9 cellular contexts compared by ENCODE assay signal in the genomic region with DNA sequence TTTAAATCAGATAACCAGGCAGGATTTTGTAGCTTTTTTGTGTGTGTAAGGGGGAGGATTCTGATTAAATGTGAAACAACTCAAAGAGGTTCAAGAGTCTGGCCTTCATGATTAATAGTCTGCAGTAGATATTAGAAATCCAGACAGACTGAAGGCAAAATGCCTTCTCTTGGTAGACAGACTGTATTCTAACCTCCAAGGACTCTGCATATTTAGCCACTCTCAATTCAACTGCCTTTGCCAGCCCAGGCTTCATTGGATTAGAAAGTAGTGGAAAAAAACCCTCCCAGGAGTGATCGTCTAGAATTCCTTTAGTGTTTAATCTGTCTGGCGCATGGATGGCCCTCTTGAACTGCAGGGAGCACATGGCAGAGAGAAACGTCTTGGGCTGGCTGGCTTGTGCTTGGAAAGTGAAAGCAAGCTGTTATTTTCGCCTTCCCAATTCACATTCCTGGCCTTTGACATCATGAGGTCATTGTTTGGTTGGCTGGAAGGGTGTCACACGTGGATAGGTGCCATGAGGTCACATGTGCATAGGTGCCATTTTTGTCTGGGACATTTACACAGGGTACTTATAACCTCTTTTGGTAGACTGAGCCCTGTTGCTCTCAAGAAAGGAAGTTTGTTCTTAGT. TPM values are rescaled to one million over a fixed set of nuclear protein-coding genes. Genes with fewer than 3 reads are reported as not detected.
DNase-seq lines count a peak whose midpoint lies in the region; ATAC-seq and TF ChIP-seq lines count a peak whose summit lies in the region.
"Had no signal": no experiment of that assay in that cellular context is flagged by ENCODE, and none has a peak within 500 bp of the region (broad histone marks: within the 10 kb centered on the region; RNA-seq: fewer than 3 reads in every experiment).

No MANE protein-coding gene starts in this region.

- H2BK5ac ChIP-seq in IMR-90 (ENCODE audit: low read depth, low read length, poor library complexity, severe bottlenecking), result peak overlapping the region; percentile 3

- TF ChIP-seq RAD21 in IMR-90 (IDR thresholded peaks at IDR 0.05; ENCODE audit: low read length), result no peak

- 0 out of 2 replicates have a peak overlapping the region, but pooled peaks have one; percentile 21 for H3K56ac ChIP-seq in IMR-90 (ENCODE audit: extremely low read depth, insufficient read depth, low read length)

- peak overlapping the region; percentile 88 for H2BK120ac ChIP-seq in IMR-90 (ENCODE audit: low read depth, low read length)

- intact Hi-C loops in IMR-90 (cut with micrococcal nuclease), result loop anchor here (1.0 kb wide), 1 partner anchor 8 kb away; no protein-coding TSS in a partner anchor
- intact Hi-C loops in breast epithelium (cut with DNase I; ENCODE audit: low total_unique reads), result no loop called here

- H3K9me3 Mint-ChIP-seq in endothelial cell (ENCODE audit: unreplicated experiment), result no peaks in the 10 kb centered on the region

- H3K36me3 ChIP-seq in IMR-90 (ENCODE audit: control insufficient read depth, insufficient read depth, low read length), result no peaks in the 10 kb centered on the region
- no peaks in the 10 kb centered on the region for H3K36me3 ChIP-seq in breast epithelium
- H3K36me3 ChIP-seq in suprapubic skin, result no peaks in the 10 kb centered on the region

- no peak for TF ChIP-seq EP300 in suprapubic skin (IDR thresholded peaks at IDR 0.05)

- H3K18ac ChIP-seq in IMR-90 (ENCODE audit: low read depth, low read length), result no peak overlapping the region; the same call in 1 of the 2 replicates

- ATAC-seq in IMR-90 (ENCODE audit: low read depth) (peak; percentile 94), left lobe of liver (peak; percentile 92), GM21423 (IDR thresholded peaks at IDR 0.05; ENCODE audit: unreplicated experiment) (no peak)

- H2BK20ac ChIP-seq in IMR-90 (ENCODE audit: low read depth, low read length), result peak overlapping the region; percentile 55; the same call in 1 of the 2 replicates

- H3K36me3 Mint-ChIP-seq in endothelial cell (ENCODE audit: low read depth, unreplicated experiment), result no peaks in the 10 kb centered on the region

- H2AK9ac ChIP-seq in IMR-90 (replicated peaks; ENCODE audit: low read depth, low read length, poor library complexity), result no peak overlapping the region

- peak overlapping the region; percentile 19 for H3K4me2 ChIP-seq in IMR-90 (ENCODE audit: low read depth, low read length)

- H3K27ac ChIP-seq in IMR-90 (ENCODE audit: insufficient read depth, low read length) (peak overlapping the region; percentile 0; the same call in 1 of the 2 replicates), breast epithelium (peak overlapping the region; percentile 38 to 54), suprapubic skin (peak overlapping the region; percentile 32)

- POLR2A ChIA-PET in IMR-90 (lab: Charles Lee; ENCODE audit: unreplicated experiment), result no interaction called here

- TF ChIP-seq CTCF in IMR-90 (conservative IDR thresholded peaks at IDR 0.05; ENCODE audit: low read depth, low read length) (no peak), breast epithelium (IDR thresholded peaks at IDR 0.05) (no peak), suprapubic skin (IDR thresholded peaks at IDR 0.05) (no peak), endothelial cell (IDR thresholded peaks at IDR 0.05; ENCODE audit: unreplicated experiment) (no peak)

- H3K4ac ChIP-seq in IMR-90 (ENCODE audit: low read depth, low read length), result peak overlapping the region; percentile 24; the same call in 1 of the 2 replicates

- no peaks in the 10 kb centered on the region for H4K20me1 ChIP-seq in IMR-90 (ENCODE audit: insufficient read depth, low read length)

- H3K4me1 ChIP-seq in IMR-90 (ENCODE audit: control insufficient read depth, insufficient read depth, low read length) (peaks cover 5% of the 10 kb centered on the region; the same call in 1 of the 2 replicates), breast epithelium (no peaks in the 10 kb centered on the region), suprapubic skin (peaks cover 24% of the 10 kb centered on the region)

- H3K23ac ChIP-seq in IMR-90 (ENCODE audit: low read depth, low read length), result peak overlapping the region; percentile 28; the same call in 1 of the 2 replicates

- CTCF ChIA-PET in IMR-90 (lab: Yijun Ruan, JAX), result interaction anchor here (0.6 to 1.0 kb wide), 2 partner anchors 59 to 173 kb away, joined by 3 read pairs; no protein-coding TSS in a partner anchor

- no peak overlapping the region for H3K4me3 Mint-ChIP-seq in endothelial cell (ENCODE audit: unreplicated experiment)

- H3K79me1 ChIP-seq in IMR-90 (ENCODE audit: low read depth in 1 of 2, low read length in 2 of 2), result no peaks in the 10 kb centered on the region

- peak overlapping the region; percentile 8 for H3K14ac ChIP-seq in IMR-90 (replicated peaks; ENCODE audit: low read depth, low read length)

- H3K27ac Mint-ChIP-seq in endothelial cell (ENCODE audit: unreplicated experiment), result no peak overlapping the region

- peak overlapping the region; percentile 10 to 49; a peak in 3 of 4 replicates for H4K8ac ChIP-seq in IMR-90 (ENCODE audit: low read depth in 2 of 2, low read length in 2 of 2)

- H3K27me3 ChIP-seq in IMR-90 (ENCODE audit: control insufficient read depth, insufficient read depth, low read length) (no peaks in the 10 kb centered on the region), breast epithelium (no peaks in the 10 kb centered on the region), suprapubic skin (no peaks in the 10 kb centered on the region)

- H3K9me1 ChIP-seq in IMR-90 (ENCODE audit: insufficient read depth, low read length), result peaks cover 2% of the 10 kb centered on the region; the same call in 1 of the 2 replicates

- BruUV-seq in IMR-90 (replicated peaks; lab: Mats Ljungman, UMichigan), result no TSS peak

- no peak overlapping the region for H2AK5ac ChIP-seq in IMR-90 (ENCODE audit: low read depth, low read length)

- no peak overlapping the region; the same call in 1 of the 2 replicates for H3K9ac ChIP-seq in IMR-90 (ENCODE audit: low read depth, low read length)

- H3K4me3 ChIP-seq in IMR-90 (ENCODE audit: insufficient read depth, low read depth, low read length), result no peak overlapping the region
- H3K4me3 ChIP-seq in breast epithelium, result peak overlapping the region in 1 of 3 donors; percentile 0
- H3K4me3 ChIP-seq in suprapubic skin, result no peak overlapping the region

- H3K4me1 Mint-ChIP-seq in endothelial cell (ENCODE audit: unreplicated experiment), result no peaks in the 10 kb centered on the region

- H2BK15ac ChIP-seq in IMR-90 (ENCODE audit: low read depth, low read length), result peak overlapping the region; percentile 16

- H3K9me3 ChIP-seq in IMR-90 (ENCODE audit: control insufficient read depth, insufficient read depth, low read length), result no peaks in the 10 kb centered on the region
- H3K9me3 ChIP-seq in breast epithelium, result no peaks in the 10 kb centered on the region
- H3K9me3 ChIP-seq in suprapubic skin, result no peaks in the 10 kb centered on the region

- TF ChIP-seq POLR2A in IMR-90 (IDR thresholded peaks at IDR 0.05; ENCODE audit: low read depth, low read length), result no peak
- no peak for TF ChIP-seq POLR2A in breast epithelium (IDR thresholded peaks at IDR 0.05)
- TF ChIP-seq POLR2A in suprapubic skin (IDR thresholded peaks at IDR 0.05), result no peak

- DNase-seq in IMR-90, result peak; percentile 84
- DNase-seq in breast epithelium (ENCODE audit: low spot score in 2 of 2), result peak in 1 of 2 donors; percentile 72
- peak; percentile 77 for DNase-seq in left lobe of liver (ENCODE audit: low spot score)
- DNase-seq in suprapubic skin (ENCODE audit: low spot score in 2 of 2), result no peak
- DNase-seq in superior temporal gyrus (ENCODE audit: extremely low spot score), result no peak
- no peak for DNase-seq in NOMO-1 treated with DMSO at 0.1 percent for 48 hours (lab: John Stamatoyannopoulos, UW; ENCODE audit: unreplicated experiment)
- no peak for DNase-seq in endothelial cell (ENCODE audit: low spot score)
- DNase-seq: activated CD4-positive, alpha-beta T cell treated with anti-CD3 and anti-CD28 coated beads for 48 hours had no signal

- 0 out of 2 replicates have a peak overlapping the region, but pooled peaks have one; percentile 16 for H4K5ac ChIP-seq in IMR-90 (ENCODE audit: low read depth, low read length)

- in situ Hi-C loops in IMR-90 (cut with MboI; ENCODE audit: low sequenced_read_pairs), result no loop called here

- dilution Hi-C loops in IMR-90 (cut with HindIII; ENCODE audit: low sequenced_read_pairs, unreplicated experiment), result no loop called here

- no peaks in the 10 kb centered on the region for H3K27me3 Mint-ChIP-seq in endothelial cell (ENCODE audit: unreplicated experiment)

- H2AFZ ChIP-seq in IMR-90 (replicated peaks; ENCODE audit: low read length, poor library complexity), result peak overlapping the region; percentile 9

- H4K91ac ChIP-seq in IMR-90 (ENCODE audit: insufficient read depth, low read depth, low read length), result peak overlapping the region; percentile 8; the same call in 1 of the 2 replicates

- no CpG with 5 or more reads among the region's 5 CpGs for WGBS in IMR-90 (ENCODE audit: extremely low coverage in 2 of 2, insufficient read length in 1 of 2), 2 experiments
- WGBS in suprapubic skin, result 29% methylated on average over 5 of the region's 5 CpGs

TF ChIP-seq in IMR-90, 13 proteins besides CTCF, POLR2A, EP300 and RAD21 (continues in another document):
- TF ChIP-seq, protein P1, sequence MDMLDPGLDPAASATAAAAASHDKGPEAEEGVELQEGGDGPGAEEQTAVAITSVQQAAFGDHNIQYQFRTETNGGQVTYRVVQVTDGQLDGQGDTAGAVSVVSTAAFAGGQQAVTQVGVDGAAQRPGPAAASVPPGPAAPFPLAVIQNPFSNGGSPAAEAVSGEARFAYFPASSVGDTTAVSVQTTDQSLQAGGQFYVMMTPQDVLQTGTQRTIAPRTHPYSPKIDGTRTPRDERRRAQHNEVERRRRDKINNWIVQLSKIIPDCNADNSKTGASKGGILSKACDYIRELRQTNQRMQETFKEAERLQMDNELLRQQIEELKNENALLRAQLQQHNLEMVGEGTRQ (IDR thresholded peaks at IDR 0.05; ENCODE audit: low read depth, low read length), result peak; percentile 92
- TF ChIP-seq MXI1 (IDR thresholded peaks at IDR 0.05; ENCODE audit: borderline replicate concordance, low read depth, low read length) (peak; percentile 96), BHLHE40 (IDR thresholded peaks at IDR 0.05; ENCODE audit: low read depth, low read length) (peak; percentile 91), MAZ (IDR thresholded peaks at IDR 0.05; ENCODE audit: borderline replicate concordance, low read depth, low read length) (no peak), NFE2L2 (IDR thresholded peaks at IDR 0.05; ENCODE audit: low read depth, low read length) (no peak)

RNA-seq across cellular contexts. Expression of a gene that starts 30.8 kb away (rescaled TPM):
- 16.5 and 16.7 TPM in 2 replicates for total RNA-seq in IMR-90 (2012; rRNA removed)
- polyA plus RNA-seq in IMR-90 (2012; rRNA removed), result 7.6 and 8.2 TPM in 2 replicates
- 5.4 and 7.2 TPM in 2 replicates for polyA plus RNA-seq in IMR-90 (2012; cell fraction: cytosol; rRNA removed)
- polyA plus RNA-seq in IMR-90 (2012; cell fraction: nucleus; rRNA removed; ENCODE audit: low replicate concordance), result 9.9 and 17.1 TPM in 2 replicates
- total RNA-seq in breast epithelium, result 100 to 1,000 TPM in 1 of 3 donors, 10 to 100 TPM in 2; 41.4 to 108 (median 79.2) TPM
- 11.7 TPM for total RNA-seq in left lobe of liver
- total RNA-seq in suprapubic skin, result 10 to 100 TPM; 18.3 to 29.8 (median 22.4) TPM
- 3.2 TPM for total RNA-seq in endothelial cell (ENCODE audit: unreplicated experiment)

Comparison
In these comparisons a context has a peak if more than half of its experiments do, and no peak if none do; other contexts are left out.
1. DNase-seq: peak in IMR-90 (single experiment) and left lobe of liver (single experiment); none in suprapubic skin (0 of 2), superior temporal gyrus (single experiment), NOMO-1 treated with DMSO at 0.1 percent for 48 hours (single experiment) and endothelial cell (single experiment).
2. Peak in every context shown above with its lines, with median percentiles within 50 percentile points of each other: H3K27ac ChIP-seq.